ENCODE assay signal across 22 cellular contexts in the genomic region with DNA sequence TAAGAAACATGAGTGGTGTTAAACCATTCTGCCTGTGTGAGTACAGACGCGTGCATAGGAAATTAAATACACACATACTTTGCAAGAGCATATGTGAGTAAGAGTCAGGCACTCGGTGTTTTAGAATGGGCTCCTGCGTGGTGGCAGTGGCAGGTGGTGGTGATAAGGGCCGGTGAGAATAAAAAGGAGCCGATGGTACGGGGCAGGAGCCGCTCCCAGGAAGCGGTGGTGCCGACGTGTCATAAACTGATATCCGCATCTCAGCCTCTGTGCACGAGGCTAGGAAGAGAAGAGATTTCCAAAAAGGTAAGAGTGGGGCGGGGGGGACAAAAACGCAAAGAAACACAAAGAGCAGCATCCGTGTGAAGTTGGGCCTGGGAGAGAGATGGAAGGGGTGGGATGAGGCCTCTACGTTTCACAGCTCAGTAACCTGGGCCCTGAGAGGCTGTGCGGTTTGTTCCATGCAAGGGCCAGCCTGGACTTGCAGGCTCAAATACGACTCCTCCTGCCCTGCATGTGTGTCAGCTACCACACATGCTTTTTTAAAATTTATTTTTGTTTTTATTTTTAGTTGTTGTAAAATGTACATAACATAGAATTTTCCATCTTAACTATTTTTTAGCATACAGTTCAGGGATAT.
DNase-seq lines count a peak whose midpoint lies in the region; ATAC-seq and TF ChIP-seq lines count a peak whose summit lies in the region.
"Had no signal": no experiment of that assay in that cellular context is flagged by ENCODE, and none has a peak within 500 bp of the region (broad histone marks: within the 10 kb centered on the region; RNA-seq: fewer than 3 reads in every experiment).

No MANE protein-coding gene starts in this region.

- 58 to 76% (median 66%) methylated on average over 19 of the region's 19 CpGs for WGBS in stomach, 5 donors

- peaks cover 0 to 14% (median 0%) of the 10 kb centered on the region in 3 donors for H3K27me3 ChIP-seq in stomach

- H3K27ac ChIP-seq in stomach, result no peak overlapping the region

- H3K4me3 ChIP-seq in stomach, result no peak overlapping the region

- no peak for TF ChIP-seq EP300 in stomach (IDR thresholded peaks at IDR 0.05)

- peaks cover 34% of the 10 kb centered on the region for H3K4me1 Mint-ChIP-seq in brain
- peaks cover 2% of the 10 kb centered on the region for H3K4me1 Mint-ChIP-seq in activated CD4-positive, alpha-beta T cell treated with anti-CD3 and anti-CD28 coated beads, Interleukin-2, amount 10 ng/mL, durations not matched to agents 7 days and 5 days
- H3K4me1 Mint-ChIP-seq: CD8-positive, alpha-beta memory T cell; immature natural killer cell had no signal

- TF ChIP-seq CTCF in brain (conservative IDR thresholded peaks at IDR 0.05) (no peak), stomach (IDR thresholded peaks at IDR 0.05) (no peak)

- H3K36me3 ChIP-seq in stomach, result no peaks in the 10 kb centered on the region

- intact Hi-C loops in stomach (cut with DNase I; ENCODE audit: low total_unique reads), result no loop called here

- CTCF ChIA-PET in HEK293T (lab: Yijun Ruan, JAX), result no interaction called here
- CTCF ChIA-PET in activated CD4-positive, alpha-beta T cell treated with anti-CD3 and anti-CD28 coated beads, Interleukin-2, amount 10 ng/mL, durations not matched to agents 7 days and 5 days (lab: Charles Lee), result no interaction called here

- no peaks in the 10 kb centered on the region for H3K9me3 Mint-ChIP-seq in brain
- H3K9me3 Mint-ChIP-seq in activated CD4-positive, alpha-beta T cell treated with anti-CD3 and anti-CD28 coated beads, Interleukin-2, amount 10 ng/mL, durations not matched to agents 7 days and 5 days, result no peaks in the 10 kb centered on the region
- H3K9me3 Mint-ChIP-seq: CD8-positive, alpha-beta memory T cell; immature natural killer cell; natural killer cell treated with Interleukin-12 subunit alpha and Interleukin-12 subunit beta and Interleukin-15 and Interleukin-18, amount 100 ng/mL, for 72 hours had no signal

- no peaks in the 10 kb centered on the region for H3K27me3 Mint-ChIP-seq in brain
- H3K27me3 Mint-ChIP-seq in activated CD4-positive, alpha-beta T cell treated with anti-CD3 and anti-CD28 coated beads, Interleukin-2, amount 10 ng/mL, durations not matched to agents 7 days and 5 days, result no peaks in the 10 kb centered on the region

- DNase-seq in activated CD4-positive, CD25-positive, alpha-beta regulatory T cell treated with anti-CD3 and anti-CD28 coated beads, Interleukin-2, amount 50 U/mL, for 72 hours, result peak; percentile 8
- peak; percentile 29 for DNase-seq in islet precursor cell
- DNase-seq in stomach, result peak; percentile 22
- no peak for DNase-seq in HEK293T (ENCODE audit: extremely low spot score)
- DNase-seq in activated CD4-positive, alpha-beta T cell treated with anti-CD3 and anti-CD28 coated beads, Interleukin-2, amount 10 ng/mL, durations not matched to agents 7 days and 5 days, result no peak
- DNase-seq: activated CD4-positive, alpha-beta T cell treated with anti-CD3 and anti-CD28 coated beads, Interleukin-2, amount 50 U/mL, for 4 hours; activated effector memory CD4-positive, alpha-beta T cell treated with Interleukin-2 at 50 U/mL for 16 hours; CD8-positive, alpha-beta memory T cell; DMS53; erythroblast; foreskin fibroblast; hippocampal formation; immature natural killer cell; NCI-H1417; T-helper 9 cell had no signal

- no peaks in the 10 kb centered on the region for H3K4me1 ChIP-seq in stomach

- no peaks in the 10 kb centered on the region for H3K9me3 ChIP-seq in stomach

- no peak overlapping the region for H3K4me3 Mint-ChIP-seq in brain
- H3K4me3 Mint-ChIP-seq in activated CD4-positive, alpha-beta T cell treated with anti-CD3 and anti-CD28 coated beads, Interleukin-2, amount 10 ng/mL, durations not matched to agents 7 days and 5 days, result no peak overlapping the region
- H3K4me3 Mint-ChIP-seq: CD8-positive, alpha-beta memory T cell; immature natural killer cell; natural killer cell treated with Interleukin-12 subunit alpha and Interleukin-12 subunit beta and Interleukin-15 and Interleukin-18, amount 100 ng/mL, for 72 hours had no signal

- POLR2A ChIA-PET in HEK293T (lab: Yijun Ruan, JAX), result no interaction called here
- POLR2A ChIA-PET in activated CD4-positive, alpha-beta T cell treated with anti-CD3 and anti-CD28 coated beads, Interleukin-2, amount 10 ng/mL, durations not matched to agents 7 days and 5 days (lab: Charles Lee), result no interaction called here

- no peaks in the 10 kb centered on the region for H3K36me3 Mint-ChIP-seq in brain
- H3K36me3 Mint-ChIP-seq in activated CD4-positive, alpha-beta T cell treated with anti-CD3 and anti-CD28 coated beads, Interleukin-2, amount 10 ng/mL, durations not matched to agents 7 days and 5 days (ENCODE audit: low read depth), result no peaks in the 10 kb centered on the region
- H3K36me3 Mint-ChIP-seq: CD8-positive, alpha-beta memory T cell; IgD-negative memory B cell; immature natural killer cell; natural killer cell treated with Interleukin-12 subunit alpha and Interleukin-12 subunit beta and Interleukin-15 and Interleukin-18, amount 100 ng/mL, for 72 hours had no signal

- no peak for ATAC-seq in activated CD4-positive, CD25-positive, alpha-beta regulatory T cell treated with anti-CD3 and anti-CD28 coated beads, Interleukin-2, amount 50 U/mL, for 24 hours
- ATAC-seq in GM21825 (IDR thresholded peaks at IDR 0.05; ENCODE audit: unreplicated experiment), result no peak
- ATAC-seq: HCT116; natural killer cell treated with Interleukin-12 subunit alpha and Interleukin-12 subunit beta and Interleukin-15 and Interleukin-18, amount 100 ng/mL, for 72 hours; Right ventricle myocardium inferior had no signal

- H3K27ac Mint-ChIP-seq in brain, result peak overlapping the region in 3 of 5 experiments; percentile 24 to 75 (median 29)
- no peak overlapping the region for H3K27ac Mint-ChIP-seq in activated CD4-positive, alpha-beta T cell treated with anti-CD3 and anti-CD28 coated beads, Interleukin-2, amount 10 ng/mL, durations not matched to agents 7 days and 5 days
- H3K27ac Mint-ChIP-seq: CD8-positive, alpha-beta memory T cell; IgD-negative memory B cell; immature natural killer cell; natural killer cell treated with Interleukin-12 subunit alpha and Interleukin-12 subunit beta and Interleukin-15 and Interleukin-18, amount 100 ng/mL, for 72 hours had no signal

- no peak for TF ChIP-seq POLR2A in stomach (IDR thresholded peaks at IDR 0.05)

TF ChIP-seq in HEK293T, 16 proteins besides CTCF, POLR2A, EP300 and RAD21:
- TF ChIP-seq ZNF384 (IDR thresholded peaks at IDR 0.05), result no peak
- no peak for TF ChIP-seq LEF1 (IDR thresholded peaks at IDR 0.05; ENCODE audit: borderline replicate concordance)
- TF ChIP-seq SP1 (IDR thresholded peaks at IDR 0.05), result no peak
- TF ChIP-seq TARDBP (IDR thresholded peaks at IDR 0.05), result no peak
- TF ChIP-seq SUZ12 (IDR thresholded peaks at IDR 0.05), result no peak
- no peak for TF ChIP-seq FOXA1 (IDR thresholded peaks at IDR 0.05)
- TF ChIP-seq NFRKB (IDR thresholded peaks at IDR 0.05), result no peak
- no peak for TF ChIP-seq FOXM1 (IDR thresholded peaks at IDR 0.05; ENCODE audit: borderline replicate concordance)
- TF ChIP-seq, protein P1, sequence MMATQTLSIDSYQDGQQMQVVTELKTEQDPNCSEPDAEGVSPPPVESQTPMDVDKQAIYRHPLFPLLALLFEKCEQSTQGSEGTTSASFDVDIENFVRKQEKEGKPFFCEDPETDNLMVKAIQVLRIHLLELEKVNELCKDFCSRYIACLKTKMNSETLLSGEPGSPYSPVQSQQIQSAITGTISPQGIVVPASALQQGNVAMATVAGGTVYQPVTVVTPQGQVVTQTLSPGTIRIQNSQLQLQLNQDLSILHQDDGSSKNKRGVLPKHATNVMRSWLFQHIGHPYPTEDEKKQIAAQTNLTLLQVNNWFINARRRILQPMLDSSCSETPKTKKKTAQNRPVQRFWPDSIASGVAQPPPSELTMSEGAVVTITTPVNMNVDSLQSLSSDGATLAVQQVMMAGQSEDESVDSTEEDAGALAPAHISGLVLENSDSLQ (IDR thresholded peaks at IDR 0.05), result no peak
TF ChIP-seq in HEK293T: peak in this region for 0.

Comparison
In these comparisons a context has a peak if more than half of its experiments do, and no peak if none do; other contexts are left out.
1. DNase-seq: peak in activated CD4-positive, CD25-positive, alpha-beta regulatory T cell treated with anti-CD3 and anti-CD28 coated beads, Interleukin-2, amount 50 U/mL, for 72 hours (single experiment), islet precursor cell (single experiment) and stomach (single experiment); none in HEK293T (single experiment) and activated CD4-positive, alpha-beta T cell treated with anti-CD3 and anti-CD28 coated beads, Interleukin-2, amount 10 ng/mL, durations not matched to agents 7 days and 5 days (single experiment).